8 cellular contexts compared by ENCODE assay signal in the genomic region with DNA sequence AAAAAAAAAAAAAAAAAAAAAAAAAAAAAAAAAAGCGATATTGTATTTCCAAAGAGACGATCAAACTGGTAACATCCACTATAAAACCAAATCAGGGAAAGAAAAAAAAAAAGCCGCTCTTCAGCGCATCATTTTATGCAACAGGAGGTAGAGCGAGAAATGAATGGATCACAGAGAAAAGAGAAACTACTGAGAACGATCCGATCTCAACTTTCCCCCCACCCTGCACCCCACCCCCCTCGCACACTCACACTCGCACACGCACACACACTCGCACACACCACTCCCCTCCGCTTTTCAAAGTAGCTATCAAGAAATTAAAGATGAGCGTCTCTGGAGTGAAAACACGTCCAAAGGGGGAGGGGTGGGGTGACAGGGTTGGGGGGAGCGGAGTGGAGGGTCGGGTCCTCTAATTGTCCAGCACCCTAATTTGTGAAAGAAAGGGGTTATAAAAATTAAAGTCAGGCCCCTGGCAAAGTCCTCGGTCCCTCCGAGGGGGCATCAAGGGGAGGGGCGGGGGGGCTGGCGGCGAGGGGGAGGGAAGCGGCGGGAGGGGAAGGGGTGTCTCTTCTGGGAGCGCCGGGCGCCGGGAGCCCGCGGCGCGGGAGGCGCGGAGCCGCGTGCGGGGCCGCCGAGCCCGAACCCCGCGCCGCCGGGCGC. TPM values are rescaled to one million over a fixed set of nuclear protein-coding genes. Genes with fewer than 3 reads are reported as not detected.
A peak's percentile ranks its signal among the peaks of the same experiment; 100 is the strongest.
DNase-seq lines count a peak whose midpoint lies in the region; ATAC-seq and TF ChIP-seq lines count a peak whose summit lies in the region.

No MANE protein-coding gene starts in this region.

- peak overlapping the region; percentile 48 for H3K27ac Mint-ChIP-seq in activated CD8-positive, alpha-beta T cell treated with anti-CD3 and anti-CD28 coated beads for 36 hours

- POLR2A ChIA-PET in activated CD8-positive, alpha-beta T cell treated with anti-CD3 and anti-CD28 coated beads for 36 hours (lab: Charles Lee), result no interaction called here

- peak overlapping the region; percentile 67; the same call in 1 of the 2 replicates for H3K9ac ChIP-seq in ES-I3 (ENCODE audit: low read depth, low read length)

- H3K9me3 ChIP-seq in ES-I3 (ENCODE audit: control insufficient read depth, insufficient read depth, low read length), result no peaks in the 10 kb centered on the region

- TF ChIP-seq CTCF in activated CD8-positive, alpha-beta T cell treated with anti-CD3 and anti-CD28 coated beads for 36 hours (IDR thresholded peaks at IDR 0.05), result no peak

- H3K9me3 Mint-ChIP-seq in activated CD8-positive, alpha-beta T cell treated with anti-CD3 and anti-CD28 coated beads for 36 hours, result no peaks in the 10 kb centered on the region

- H3K4me3 Mint-ChIP-seq in activated CD8-positive, alpha-beta T cell treated with anti-CD3 and anti-CD28 coated beads for 36 hours, result peak overlapping the region; percentile 78

- DNase-seq in NCI-H1092 (lab: John Stamatoyannopoulos, UW) (peak; percentile 48), foreskin melanocyte (peak; percentile 4), nucleus accumbens (lab: John Stamatoyannopoulos, UW) (peak in 35 of 56 donors; percentile 3 to 59 (median 26))
- DNase-seq in activated CD8-positive, alpha-beta T cell treated with anti-CD3 and anti-CD28 coated beads for 36 hours, result peak; percentile 19
- no peak for DNase-seq in stimulated activated CD4-positive, alpha-beta T cell treated with anti-CD3 and anti-CD28 coated beads, Interleukin-2, amount 100 ng/mL, for 48 hours

- CTCF ChIA-PET in activated CD8-positive, alpha-beta T cell treated with anti-CD3 and anti-CD28 coated beads for 36 hours (lab: Charles Lee), result no interaction called here

- intact Hi-C loops in activated CD8-positive, alpha-beta T cell treated with anti-CD3 and anti-CD28 coated beads for 36 hours (cut with micrococcal nuclease), result loop anchor here (5.0 to 10.0 kb wide), 2 partner anchors 103 to 170 kb away; no protein-coding TSS in a partner anchor

- peaks cover 22% of the 10 kb centered on the region for H3K4me1 Mint-ChIP-seq in activated CD8-positive, alpha-beta T cell treated with anti-CD3 and anti-CD28 coated beads for 36 hours (ENCODE audit: low read depth)

- peaks cover 19% of the 10 kb centered on the region for H3K4me1 ChIP-seq in ES-I3 (ENCODE audit: insufficient read depth, low read length)

- no peaks in the 10 kb centered on the region for H3K36me3 Mint-ChIP-seq in activated CD8-positive, alpha-beta T cell treated with anti-CD3 and anti-CD28 coated beads for 36 hours (ENCODE audit: low read depth)

- H3K36me3 ChIP-seq in ES-I3 (ENCODE audit: insufficient read depth, low read length), result no peaks in the 10 kb centered on the region

- peaks cover 37% of the 10 kb centered on the region for H3K27me3 Mint-ChIP-seq in activated CD8-positive, alpha-beta T cell treated with anti-CD3 and anti-CD28 coated beads for 36 hours

- no peak for ATAC-seq in activated CD8-positive, alpha-beta T cell treated with anti-CD3 and anti-CD28 coated beads for 36 hours
- no peak for ATAC-seq in GM21447 (IDR thresholded peaks at IDR 0.05; ENCODE audit: unreplicated experiment)
- ATAC-seq in GM21423 (IDR thresholded peaks at IDR 0.05; ENCODE audit: unreplicated experiment), result no peak

RNA-seq across cellular contexts. Expression of a gene that starts 0.5 kb away (rescaled TPM):
- total RNA-seq in activated CD8-positive, alpha-beta T cell treated with anti-CD3 and anti-CD28 coated beads for 36 hours, result 1 to 10 TPM; 1.2 to 1.4 TPM

Comparison
In these comparisons a context has a peak if more than half of its experiments do, and no peak if none do; other contexts are left out.
1. DNase-seq: peak in NCI-H1092 (single experiment), activated CD8-positive, alpha-beta T cell treated with anti-CD3 and anti-CD28 coated beads for 36 hours (single experiment), foreskin melanocyte (single experiment) and nucleus accumbens (35 of 56); none in stimulated activated CD4-positive, alpha-beta T cell treated with anti-CD3 and anti-CD28 coated beads, Interleukin-2, amount 100 ng/mL, for 48 hours (0 of 2).